In the genomic region with DNA sequence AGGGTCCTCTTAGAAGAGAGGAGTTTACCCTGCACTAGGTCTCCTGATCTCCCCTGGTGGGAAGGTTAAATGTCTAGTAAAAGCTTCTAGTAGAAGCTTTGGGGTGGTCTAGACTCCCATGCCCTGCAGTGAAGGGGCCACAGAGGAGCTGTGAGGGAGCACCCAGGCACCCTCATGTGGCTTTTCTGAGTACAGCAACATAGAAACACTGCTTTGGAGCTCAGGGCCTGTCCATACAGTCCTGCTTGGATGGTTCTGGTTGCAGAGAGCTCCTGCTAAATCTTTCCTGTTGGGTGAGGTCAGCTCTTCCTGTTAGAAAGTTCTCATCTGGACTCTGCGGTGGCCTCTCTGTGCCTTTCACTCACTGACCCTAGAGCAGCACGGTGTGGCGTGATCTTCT, we compare ENCODE assay signal across 11 cellular contexts. TPM values are rescaled to one million over a fixed set of nuclear protein-coding genes. Genes with fewer than 3 reads are reported as not detected.
DNase-seq lines count a peak whose midpoint lies in the region; ATAC-seq and TF ChIP-seq lines count a peak whose summit lies in the region.
"Had no signal": no experiment of that assay in that cellular context is flagged by ENCODE, and none has a peak within 500 bp of the region (broad histone marks: within the 10 kb centered on the region; RNA-seq: fewer than 3 reads in every experiment).

No MANE protein-coding gene starts in this region.

- peaks cover 11% of the 10 kb centered on the region for H3K36me3 Mint-ChIP-seq in type B pancreatic cell
- H3K36me3 Mint-ChIP-seq in activated CD8-positive, alpha-beta memory T cell treated with anti-CD3 and anti-CD28 coated beads, Interleukin-2, amount 10 ng/mL, durations not matched to agents 7 days and 5 days = peaks cover 10% of the 10 kb centered on the region

- no peaks in the 10 kb centered on the region for H3K9me3 ChIP-seq in Panc1 (ENCODE audit: control insufficient read depth, insufficient read depth, low read depth, low read length)
- H3K9me3 ChIP-seq: pancreas had no signal

- no peaks in the 10 kb centered on the region for H3K27me3 Mint-ChIP-seq in type B pancreatic cell
- H3K27me3 Mint-ChIP-seq in activated CD8-positive, alpha-beta memory T cell treated with anti-CD3 and anti-CD28 coated beads, Interleukin-2, amount 10 ng/mL, durations not matched to agents 7 days and 5 days = no peaks in the 10 kb centered on the region
- H3K27me3 Mint-ChIP-seq: activated CD4-positive, alpha-beta memory T cell treated with anti-CD3 and anti-CD28 coated beads for 36 hours had no signal

- no peak overlapping the region for H3K4me3 Mint-ChIP-seq in type B pancreatic cell
- no peak overlapping the region for H3K4me3 Mint-ChIP-seq in activated CD8-positive, alpha-beta memory T cell treated with anti-CD3 and anti-CD28 coated beads, Interleukin-2, amount 10 ng/mL, durations not matched to agents 7 days and 5 days
- H3K4me3 Mint-ChIP-seq: activated CD4-positive, alpha-beta memory T cell treated with anti-CD3 and anti-CD28 coated beads for 36 hours had no signal

- no peak for DNase-seq in Right ventricle myocardium superior
- no peak for DNase-seq in left cardiac atrium
- no peak for DNase-seq in Panc1 (ENCODE audit: low read depth, low spot score)
- DNase-seq in fibroblast of pulmonary artery (ENCODE audit: low read depth) = no peak
- DNase-seq in type B pancreatic cell (ENCODE audit: extremely low spot score, unreplicated experiment) = no peak
- no peak for DNase-seq in effector CD8-positive, alpha-beta T cell (lab: John Stamatoyannopoulos, UW)
- DNase-seq in activated CD8-positive, alpha-beta memory T cell treated with anti-CD3 and anti-CD28 coated beads, Interleukin-2, amount 10 ng/mL, durations not matched to agents 7 days and 5 days = no peak
- no peak for DNase-seq in activated T-cell treated with anti-CD3 and anti-CD28 coated beads, Interleukin-2, amount 50 U/mL, for 1 hour
- DNase-seq: activated CD4-positive, alpha-beta memory T cell treated with anti-CD3 and anti-CD28 coated beads for 36 hours; pancreas had no signal

- H3K4me1 Mint-ChIP-seq in type B pancreatic cell (ENCODE audit: unreplicated experiment) = peaks cover 11% of the 10 kb centered on the region
- no peaks in the 10 kb centered on the region for H3K4me1 Mint-ChIP-seq in activated CD8-positive, alpha-beta memory T cell treated with anti-CD3 and anti-CD28 coated beads, Interleukin-2, amount 10 ng/mL, durations not matched to agents 7 days and 5 days

- no peaks in the 10 kb centered on the region for H3K36me3 ChIP-seq in Panc1 (ENCODE audit: control insufficient read depth, insufficient read depth, low read length)

- peak; percentile 7 for ATAC-seq in Right ventricle myocardium superior (ENCODE audit: poor library complexity)
- ATAC-seq in left cardiac atrium = no peak
- ATAC-seq in Panc1 = peak; percentile 78; the same call in 1 of the 2 replicates
- no peak for ATAC-seq in activated CD8-positive, alpha-beta memory T cell treated with anti-CD3 and anti-CD28 coated beads, Interleukin-2, amount 10 ng/mL, durations not matched to agents 7 days and 5 days

- no peaks in the 10 kb centered on the region for H3K27me3 ChIP-seq in Panc1 (ENCODE audit: control insufficient read depth, insufficient read depth, low read length)
- H3K27me3 ChIP-seq: pancreas had no signal

- no TSS peak for BruUV-seq in Panc1 (replicated peaks; lab: Mats Ljungman, UMichigan)

- in situ Hi-C loops in Panc1 (cut with HindIII; ENCODE audit: low pct_unique_long_range_greater_than_20kb, low sequenced_read_pairs) = no loop called here

- H3K4me1 ChIP-seq in Panc1 (ENCODE audit: control insufficient read depth, insufficient read depth, low read length) = no peaks in the 10 kb centered on the region
- H3K4me1 ChIP-seq: pancreas had no signal

- intact Hi-C loops in Right ventricle myocardium superior (cut with DNase I) = no loop called here
- intact Hi-C loops in left cardiac atrium (cut with DNase I) = no loop called here
- intact Hi-C loops in Panc1 (cut with micrococcal nuclease; ENCODE audit: unreplicated experiment) = no loop called here

- POLR2A ChIA-PET in Panc1 (lab: Charles Lee) = no interaction called here

- H3K4me3 ChIP-seq in Panc1 (ENCODE audit: low read depth in 2 of 2, low read length in 2 of 2) (no peak overlapping the region), fibroblast of pulmonary artery (replicated peaks; ENCODE audit: low read depth, low read length) (no peak overlapping the region)
- H3K4me3 ChIP-seq: pancreas had no signal

- no peaks in the 10 kb centered on the region for H3K9me3 Mint-ChIP-seq in type B pancreatic cell
- no peaks in the 10 kb centered on the region for H3K9me3 Mint-ChIP-seq in activated CD8-positive, alpha-beta memory T cell treated with anti-CD3 and anti-CD28 coated beads, Interleukin-2, amount 10 ng/mL, durations not matched to agents 7 days and 5 days (ENCODE audit: low read depth)
- H3K9me3 Mint-ChIP-seq: activated CD4-positive, alpha-beta memory T cell treated with anti-CD3 and anti-CD28 coated beads for 36 hours had no signal

- CTCF ChIA-PET in Panc1 (lab: Charles Lee) = interaction anchor here (0.6 to 1.3 kb wide), 3 partner anchors 135 to 466 kb away, joined by 3 to 5 read pairs (median 4); no protein-coding TSS in a partner anchor
- CTCF ChIA-PET in activated CD8-positive, alpha-beta memory T cell treated with anti-CD3 and anti-CD28 coated beads, Interleukin-2, amount 10 ng/mL, durations not matched to agents 7 days and 5 days (lab: Charles Lee) = interaction anchor here (0.8 to 1.1 kb wide), 3 partner anchors 10 to 135 kb away, joined by 3 to 14 read pairs (median 7); no protein-coding TSS in a partner anchor

- TF ChIP-seq CTCF in Panc1 (IDR thresholded peaks at IDR 0.05) (peak; percentile 64), fibroblast of pulmonary artery (IDR thresholded peaks at IDR 0.05; ENCODE audit: low read length, missing control alignments) (peak; percentile 29), type B pancreatic cell (conservative IDR thresholded peaks at IDR 0.05) (peak; percentile 44)

- H3K27ac Mint-ChIP-seq in type B pancreatic cell = no peak overlapping the region
- no peak overlapping the region for H3K27ac Mint-ChIP-seq in activated CD8-positive, alpha-beta memory T cell treated with anti-CD3 and anti-CD28 coated beads, Interleukin-2, amount 10 ng/mL, durations not matched to agents 7 days and 5 days
- H3K27ac Mint-ChIP-seq: activated CD4-positive, alpha-beta memory T cell treated with anti-CD3 and anti-CD28 coated beads for 36 hours had no signal

- no peak overlapping the region for H3K27ac ChIP-seq in Panc1 (ENCODE audit: low read length)
- H3K27ac ChIP-seq: KMS-11, pancreas had no signal

RNA-seq across cellular contexts. Expression of gene GPD1L, which starts 47.8 kb away (rescaled TPM):
- total RNA-seq in Right ventricle myocardium superior = 273 TPM
- total RNA-seq in left cardiac atrium = 100 to 1,000 TPM; 177 to 253 TPM
- total RNA-seq in Panc1 (2021; ENCODE audit: unreplicated experiment) = 10.5 TPM
- polyA plus RNA-seq in Panc1 (2012; ENCODE audit: insufficient read length) = 9.8 TPM
- 17.5 and 17.8 TPM in 2 replicates for total RNA-seq in type B pancreatic cell (ENCODE audit: low replicate concordance)
- total RNA-seq in activated CD8-positive, alpha-beta memory T cell treated with anti-CD3 and anti-CD28 coated beads, Interleukin-2, amount 10 ng/mL, durations not matched to agents 7 days and 5 days = 10 to 100 TPM; 20.7 to 26.8 TPM

Comparison
In these comparisons a context has a peak if more than half of its experiments do, and no peak if none do; other contexts are left out.
1. ATAC-seq: peak in Right ventricle myocardium superior (single experiment) and Panc1 (single experiment); none in left cardiac atrium (0 of 2) and activated CD8-positive, alpha-beta memory T cell treated with anti-CD3 and anti-CD28 coated beads, Interleukin-2, amount 10 ng/mL, durations not matched to agents 7 days and 5 days (single experiment).
2. Peak in every context shown above with its lines, with median percentiles within 50 percentile points of each other: CTCF ChIP-seq.